In the genomic region with DNA sequence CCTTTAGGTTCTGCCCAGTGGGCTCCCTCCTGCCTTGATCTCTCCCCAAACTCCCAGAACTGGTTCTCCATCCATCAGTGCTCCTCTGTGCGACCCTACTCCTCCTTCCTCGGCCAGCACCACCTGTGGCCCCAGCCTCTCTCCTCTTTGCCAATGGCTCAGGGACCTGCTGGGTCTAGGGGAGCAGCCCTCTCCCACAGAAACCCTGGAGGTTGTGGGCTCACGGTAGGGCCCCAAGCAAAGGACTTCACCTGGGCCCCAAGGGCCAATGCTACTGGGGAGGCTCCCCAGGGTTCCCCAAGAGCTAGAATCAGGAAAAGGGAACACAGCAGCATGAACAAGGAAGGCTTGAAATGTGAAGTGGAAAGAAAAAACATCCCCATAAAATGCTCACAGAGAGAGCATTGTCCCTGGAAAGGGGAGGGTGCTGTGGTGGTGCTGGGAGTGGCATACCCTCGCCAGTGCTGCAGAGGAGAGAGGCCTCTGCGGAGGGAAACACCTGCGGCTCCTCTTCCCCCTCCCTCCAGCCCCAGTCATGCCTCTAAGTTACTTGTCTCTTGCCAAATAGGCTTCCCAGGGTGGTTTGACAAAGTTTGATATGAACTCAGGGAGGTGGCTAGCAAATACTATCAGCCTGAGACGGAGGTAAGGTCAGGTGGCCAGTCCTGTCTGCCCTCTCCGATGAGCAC, we compare ENCODE assay signal across 1 cellular context.
TF ChIP-seq lines count a peak whose summit lies in the region.

No MANE protein-coding gene starts in this region.

TF ChIP-seq in liver, 16 proteins besides CTCF, POLR2A, EP300 and RAD21 (continued from another document):
- TF ChIP-seq HNF4G (IDR thresholded peaks at IDR 0.05) (no peak), YY1 (IDR thresholded peaks at IDR 0.05) (no peak), GABPA (IDR thresholded peaks at IDR 0.05 in 1 of 2, conservative IDR thresholded peaks at IDR 0.05 in 1 of 2) (no peak)
